Comparison of ENCODE assay signal across 8 cellular contexts in the genomic region with DNA sequence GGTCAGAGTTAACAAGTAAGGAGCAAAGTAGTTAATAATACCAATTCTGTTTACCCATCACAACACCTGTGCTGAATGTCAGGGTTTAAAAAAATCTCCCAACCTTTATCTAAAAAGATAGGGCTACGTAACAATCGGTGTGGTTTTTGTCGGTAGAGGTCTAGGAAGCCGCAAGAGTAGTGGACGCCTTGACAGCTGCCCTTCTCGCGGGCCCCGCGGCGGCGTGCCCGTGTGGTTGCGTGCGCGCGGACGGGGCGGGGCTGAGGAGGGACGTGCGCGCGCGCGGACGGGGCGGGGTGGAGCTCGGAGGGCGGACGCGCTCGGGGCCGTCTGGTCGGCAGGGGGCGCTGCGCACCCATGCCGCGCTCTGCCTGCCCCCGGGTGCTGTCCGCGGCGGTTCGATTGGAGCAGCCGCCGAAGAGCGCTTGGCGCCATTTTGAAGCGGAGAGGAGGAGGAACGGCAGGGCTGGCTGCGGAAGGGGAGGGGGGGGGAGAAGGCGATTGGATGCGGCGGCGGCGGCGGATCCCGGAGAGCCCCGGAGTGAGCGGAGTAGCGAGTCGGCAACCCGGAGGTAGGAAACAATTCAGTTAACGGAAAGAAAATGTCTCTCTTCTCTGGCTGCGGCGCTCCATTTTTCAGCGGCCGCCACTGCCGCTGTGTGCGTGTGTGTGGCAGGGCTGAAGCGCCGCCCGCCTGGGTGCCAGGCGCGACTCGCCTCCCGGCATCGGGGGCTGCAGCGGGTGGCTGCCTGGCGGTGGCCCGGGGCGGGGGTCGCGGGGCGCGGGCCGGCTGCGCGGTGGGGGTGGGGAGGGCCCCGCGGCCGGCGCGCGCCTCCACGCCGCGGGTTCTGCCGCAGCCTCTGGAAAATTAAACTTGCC. TPM values are rescaled to one million over a fixed set of nuclear protein-coding genes. Genes with fewer than 3 reads are reported as not detected.
DNase-seq lines count a peak whose midpoint lies in the region; ATAC-seq, FAIRE-seq and TF ChIP-seq lines count a peak whose summit lies in the region.

A gene with protein sequence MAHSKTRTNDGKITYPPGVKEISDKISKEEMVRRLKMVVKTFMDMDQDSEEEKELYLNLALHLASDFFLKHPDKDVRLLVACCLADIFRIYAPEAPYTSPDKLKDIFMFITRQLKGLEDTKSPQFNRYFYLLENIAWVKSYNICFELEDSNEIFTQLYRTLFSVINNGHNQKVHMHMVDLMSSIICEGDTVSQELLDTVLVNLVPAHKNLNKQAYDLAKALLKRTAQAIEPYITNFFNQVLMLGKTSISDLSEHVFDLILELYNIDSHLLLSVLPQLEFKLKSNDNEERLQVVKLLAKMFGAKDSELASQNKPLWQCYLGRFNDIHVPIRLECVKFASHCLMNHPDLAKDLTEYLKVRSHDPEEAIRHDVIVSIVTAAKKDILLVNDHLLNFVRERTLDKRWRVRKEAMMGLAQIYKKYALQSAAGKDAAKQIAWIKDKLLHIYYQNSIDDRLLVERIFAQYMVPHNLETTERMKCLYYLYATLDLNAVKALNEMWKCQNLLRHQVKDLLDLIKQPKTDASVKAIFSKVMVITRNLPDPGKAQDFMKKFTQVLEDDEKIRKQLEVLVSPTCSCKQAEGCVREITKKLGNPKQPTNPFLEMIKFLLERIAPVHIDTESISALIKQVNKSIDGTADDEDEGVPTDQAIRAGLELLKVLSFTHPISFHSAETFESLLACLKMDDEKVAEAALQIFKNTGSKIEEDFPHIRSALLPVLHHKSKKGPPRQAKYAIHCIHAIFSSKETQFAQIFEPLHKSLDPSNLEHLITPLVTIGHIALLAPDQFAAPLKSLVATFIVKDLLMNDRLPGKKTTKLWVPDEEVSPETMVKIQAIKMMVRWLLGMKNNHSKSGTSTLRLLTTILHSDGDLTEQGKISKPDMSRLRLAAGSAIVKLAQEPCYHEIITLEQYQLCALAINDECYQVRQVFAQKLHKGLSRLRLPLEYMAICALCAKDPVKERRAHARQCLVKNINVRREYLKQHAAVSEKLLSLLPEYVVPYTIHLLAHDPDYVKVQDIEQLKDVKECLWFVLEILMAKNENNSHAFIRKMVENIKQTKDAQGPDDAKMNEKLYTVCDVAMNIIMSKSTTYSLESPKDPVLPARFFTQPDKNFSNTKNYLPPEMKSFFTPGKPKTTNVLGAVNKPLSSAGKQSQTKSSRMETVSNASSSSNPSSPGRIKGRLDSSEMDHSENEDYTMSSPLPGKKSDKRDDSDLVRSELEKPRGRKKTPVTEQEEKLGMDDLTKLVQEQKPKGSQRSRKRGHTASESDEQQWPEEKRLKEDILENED (N-terminal part only) (plus strand): TSS at position 431 of the 879 bp plus-strand sequence. CDS start 62,321 bp downstream, outside the sequence.

- FAIRE-seq in D721Med (lab: Jason Lieb, UNC) (peak; percentile 48), endothelial cell of umbilical vein (lab: Jason Lieb, UNC) (peak; percentile 78)

- H3K36me3 ChIP-seq in OCI-LY1 (ENCODE audit: insufficient read depth, low read length): no peaks in the 10 kb centered on the region
- no peaks in the 10 kb centered on the region for H3K36me3 ChIP-seq in endothelial cell of umbilical vein (ENCODE audit: control insufficient read depth in 2 of 2, extremely low read depth in 1 of 2, insufficient read depth in 2 of 2, low read length in 2 of 2)

- TF ChIP-seq POLR2A in endothelial cell of umbilical vein (IDR thresholded peaks at IDR 0.05; ENCODE audit: low read depth, low read length): peak; percentile 83

- dilution Hi-C loops in endothelial cell of umbilical vein (cut with MboI; ENCODE audit: extremely low pct_ligation_motif_present, low sequenced_read_pairs): no loop called here

- H3K9me2 ChIP-seq in OCI-LY1 (ENCODE audit: low read depth, low read length): no peaks in the 10 kb centered on the region

- H3K4me1 ChIP-seq in OCI-LY1 (ENCODE audit: insufficient read depth, low read length, severe bottlenecking): peaks cover 31% of the 10 kb centered on the region
- H3K4me1 ChIP-seq in endothelial cell of umbilical vein (ENCODE audit: control insufficient read depth, extremely low read depth, insufficient read depth, low read length): peaks cover 20% of the 10 kb centered on the region

- no peaks in the 10 kb centered on the region for H3K9me1 ChIP-seq in endothelial cell of umbilical vein (replicated peaks; ENCODE audit: control insufficient read depth, extremely low read depth, insufficient read depth, low read length)

- intact Hi-C loops in endothelial cell of umbilical vein (cut with micrococcal nuclease): loop anchor here (1.0 to 10.0 kb wide), 14 partner anchors 47 to 1138 kb away; a partner anchor contains a TSS

- peak; percentile 72 for ATAC-seq in GM21447 (IDR thresholded peaks at IDR 0.05; ENCODE audit: unreplicated experiment)

- H3K79me2 ChIP-seq in OCI-LY1 (ENCODE audit: insufficient read depth, low read length) (peaks cover 41% of the 10 kb centered on the region), endothelial cell of umbilical vein (ENCODE audit: control insufficient read depth, insufficient read depth, low read length) (peaks cover 40% of the 10 kb centered on the region)

- H3K4me2 ChIP-seq in OCI-LY1 (ENCODE audit: low read length) (peak within 1 kb of the TSS; percentile 94), endothelial cell of umbilical vein (ENCODE audit: insufficient read depth, low read length) (peak within 1 kb of the TSS; percentile 100)

- peak; percentile 63 for TF ChIP-seq CTCF in D721Med (IDR thresholded peaks at IDR 0.05; ENCODE audit: insufficient read depth, missing control alignments)
- peak; percentile 49 for TF ChIP-seq CTCF in OCI-LY1 (IDR thresholded peaks at IDR 0.05; ENCODE audit: low read length)
- TF ChIP-seq CTCF in endothelial cell of umbilical vein (IDR thresholded peaks at IDR 0.05; ENCODE audit: extremely low read depth in 1 of 2, insufficient read depth in 1 of 2, low read depth in 1 of 2, low read length in 2 of 2): peak; percentile 76 to 93

- no peaks in the 10 kb centered on the region for H3F3A ChIP-seq in OCI-LY1 (ENCODE audit: insufficient read depth, low read length)

- CTCF ChIA-PET in endothelial cell of umbilical vein (lab: Charles Lee): interaction anchor here (0.6 to 3.3 kb wide), 34 partner anchors 14 to 1491 kb away, joined by 3 to 70 read pairs (median 5); a partner anchor contains a TSS

- peak within 1 kb of the TSS; percentile 74 for H3K4me3 ChIP-seq in OCI-LY1 (ENCODE audit: low read depth, low read length, poor library complexity, severe bottlenecking)
- H3K4me3 ChIP-seq in endothelial cell of umbilical vein (replicated peaks in 1 of 3; ENCODE audit: insufficient read depth in 1 of 3, low read depth in 1 of 3, low read length in 3 of 3): peak within 1 kb of the TSS; percentile 43 to 98 (median 89)

- peak within 1 kb of the TSS; percentile 80 for H3K27ac ChIP-seq in OCI-LY1 (ENCODE audit: low read depth, low read length, poor library complexity, severe bottlenecking)
- H3K27ac ChIP-seq in endothelial cell of umbilical vein (ENCODE audit: insufficient read depth, low read depth, low read length): peak within 1 kb of the TSS; percentile 86

- no peak within 1 kb of the TSS for H2AFZ ChIP-seq in OCI-LY1 (ENCODE audit: low read length)
- peak within 1 kb of the TSS; percentile 100 for H2AFZ ChIP-seq in endothelial cell of umbilical vein (ENCODE audit: low read depth, low read length)

- H3K9me3 ChIP-seq in OCI-LY1 (ENCODE audit: low read length) (no peaks in the 10 kb centered on the region), endothelial cell of umbilical vein (replicated peaks; ENCODE audit: control insufficient read depth, insufficient read depth, low read length) (no peaks in the 10 kb centered on the region)

- no peaks in the 10 kb centered on the region for H4K20me1 ChIP-seq in OCI-LY1 (ENCODE audit: insufficient read depth, low read length)
- peaks cover 3% of the 10 kb centered on the region for H4K20me1 ChIP-seq in endothelial cell of umbilical vein (replicated peaks; ENCODE audit: control insufficient read depth, extremely low read depth, insufficient read depth, low read length)

- DNase-seq in D721Med (ENCODE audit: insufficient read length, low spot score) (peak; percentile 45), HuH-7 (ENCODE audit: low spot score) (peak; percentile 83), endothelial cell of umbilical vein (ENCODE audit: low read depth, low spot score) (peak; percentile 96), midbrain (lab: John Stamatoyannopoulos, UW) (peak; percentile 98)
- peak; percentile 99 for DNase-seq in activated CD8-positive, alpha-beta memory T cell treated with anti-CD3 and anti-CD28 coated beads, Interleukin-2, amount 50 U/mL, for 48 hours
- DNase-seq in stimulated activated CD8-positive, alpha-beta memory T cell treated with anti-CD3 and anti-CD28 coated beads, Interleukin-2, amount 100 ng/mL, for 1 hour (ENCODE audit: low read depth in 2 of 2): peak; percentile 89 to 92

- H3K27me3 ChIP-seq in OCI-LY1 (ENCODE audit: insufficient read depth, low read length) (no peaks in the 10 kb centered on the region), endothelial cell of umbilical vein (ENCODE audit: control insufficient read depth in 2 of 2, insufficient read depth in 2 of 2, low read length in 2 of 2) (peaks cover 0 to 1% of the 10 kb centered on the region in 2 experiments)

- peak within 1 kb of the TSS; percentile 79 for H3K9ac ChIP-seq in OCI-LY1 (ENCODE audit: low read length)
- peak within 1 kb of the TSS; percentile 96 for H3K9ac ChIP-seq in endothelial cell of umbilical vein (replicated peaks; ENCODE audit: extremely low read depth, insufficient read depth, low read length)

- no TSS peak for BruUV-seq in endothelial cell of umbilical vein (replicated peaks; lab: Mats Ljungman, UMichigan)

- POLR2A ChIA-PET in endothelial cell of umbilical vein (lab: Charles Lee): interaction anchor here (1.0 kb wide), 1 partner anchor 957 kb away, joined by 3 read pairs; no protein-coding TSS in a partner anchor

TF ChIP-seq in endothelial cell of umbilical vein, 7 proteins besides CTCF, POLR2A, EP300 and RAD21 (continues in another document):
- TF ChIP-seq, protein P1, sequence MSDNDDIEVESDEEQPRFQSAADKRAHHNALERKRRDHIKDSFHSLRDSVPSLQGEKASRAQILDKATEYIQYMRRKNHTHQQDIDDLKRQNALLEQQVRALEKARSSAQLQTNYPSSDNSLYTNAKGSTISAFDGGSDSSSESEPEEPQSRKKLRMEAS (IDR thresholded peaks at IDR 0.05; ENCODE audit: insufficient read depth, insufficient read length): no peak
- no peak for TF ChIP-seq JUN (IDR thresholded peaks at IDR 0.05; ENCODE audit: borderline replicate concordance, insufficient read depth, insufficient read length, low read depth)
- TF ChIP-seq FOS (IDR thresholded peaks at IDR 0.05; ENCODE audit: borderline replicate concordance, insufficient read depth, low read length): no peak

RNA-seq across cellular contexts. Expression of the gene that starts here (rescaled TPM):
- 40.3 and 41.0 TPM in 2 replicates for total RNA-seq in endothelial cell of umbilical vein
- polyA plus RNA-seq in endothelial cell of umbilical vein: 2.6 and 3.9 TPM in 2 replicates
- polyA plus RNA-seq in endothelial cell of umbilical vein (2011; cell fraction: cytosol; rRNA removed): 6.1 and 7.0 TPM in 2 replicates
- polyA plus RNA-seq in endothelial cell of umbilical vein (2011; cell fraction: nucleus; rRNA removed): 23.2 and 30.7 TPM in 2 replicates
- 16.1 and 22.5 TPM in 2 replicates for polyA plus RNA-seq in endothelial cell of umbilical vein (2012)
- polyA minus RNA-seq in endothelial cell of umbilical vein: 11.9 and 13.1 TPM in 2 replicates
- polyA minus RNA-seq in endothelial cell of umbilical vein (2011; cell fraction: cytosol; rRNA and poly(A)+ RNA removed): 17.5 TPM
- polyA minus RNA-seq in endothelial cell of umbilical vein (2011; cell fraction: nucleus; rRNA and poly(A)+ RNA removed): 72.5 and 106 TPM in 2 replicates

Comparison
In these comparisons a context has a peak if more than half of its experiments do, and no peak if none do; other contexts are left out.
1. Peak in every context shown above with its lines: DNase-seq, ATAC-seq, H3K4me3 ChIP-seq and H3K27ac ChIP-seq.
2. DNase-seq: peak in every context shown above with its lines; median percentile 99 in activated CD8-positive, alpha-beta memory T cell treated with anti-CD3 and anti-CD28 coated beads, Interleukin-2, amount 50 U/mL, for 48 hours; 98 in midbrain; 96 in endothelial cell of umbilical vein; 90 in stimulated activated CD8-positive, alpha-beta memory T cell treated with anti-CD3 and anti-CD28 coated beads, Interleukin-2, amount 100 ng/mL, for 1 hour; 83 in HuH-7; 45 in D721Med.